In genomic region chr6:138494312-138494711, GRCh38 we compare ENCODE assay signal across 1 cellular context.
TF ChIP-seq lines count a peak whose summit lies in the region.

No MANE protein-coding gene starts in this region.

TF ChIP-seq in WTC11, 78 proteins besides CTCF, POLR2A, EP300 and RAD21 (continued from another document):
- no peak for TF ChIP-seq AFF4 (CRISPR knock-in tag; IDR thresholded peaks at IDR 0.05; ENCODE audit: borderline replicate concordance)
- TF ChIP-seq FOXK1 (CRISPR knock-in tag; IDR thresholded peaks at IDR 0.05) = no peak
- TF ChIP-seq, protein P1, sequence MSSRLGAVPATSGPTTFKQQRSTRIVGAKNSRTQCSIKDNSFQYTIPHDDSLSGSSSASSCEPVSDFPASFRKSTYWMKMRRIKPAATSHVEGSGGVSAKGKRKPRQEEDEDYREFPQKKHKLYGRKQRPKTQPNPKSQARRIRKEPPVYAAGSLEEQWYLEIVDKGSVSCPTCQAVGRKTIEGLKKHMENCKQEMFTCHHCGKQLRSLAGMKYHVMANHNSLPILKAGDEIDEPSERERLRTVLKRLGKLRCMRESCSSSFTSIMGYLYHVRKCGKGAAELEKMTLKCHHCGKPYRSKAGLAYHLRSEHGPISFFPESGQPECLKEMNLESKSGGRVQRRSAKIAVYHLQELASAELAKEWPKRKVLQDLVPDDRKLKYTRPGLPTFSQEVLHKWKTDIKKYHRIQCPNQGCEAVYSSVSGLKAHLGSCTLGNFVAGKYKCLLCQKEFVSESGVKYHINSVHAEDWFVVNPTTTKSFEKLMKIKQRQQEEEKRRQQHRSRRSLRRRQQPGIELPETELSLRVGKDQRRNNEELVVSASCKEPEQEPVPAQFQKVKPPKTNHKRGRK (CRISPR knock-in tag; IDR thresholded peaks at IDR 0.05; ENCODE audit: borderline replicate concordance) = no peak
- TF ChIP-seq GRHL2 (CRISPR knock-in tag; IDR thresholded peaks at IDR 0.05; ENCODE audit: insufficient replicate concordance, severe bottlenecking) = no peak
- no peak for TF ChIP-seq ZNF317 (CRISPR knock-in tag; IDR thresholded peaks at IDR 0.05; ENCODE audit: borderline replicate concordance, low read depth)
- no peak for TF ChIP-seq ZNF138 (CRISPR knock-in tag; conservative IDR thresholded peaks at IDR 0.05)
